ENCODE assay signal across 20 cellular contexts in the genomic region with DNA sequence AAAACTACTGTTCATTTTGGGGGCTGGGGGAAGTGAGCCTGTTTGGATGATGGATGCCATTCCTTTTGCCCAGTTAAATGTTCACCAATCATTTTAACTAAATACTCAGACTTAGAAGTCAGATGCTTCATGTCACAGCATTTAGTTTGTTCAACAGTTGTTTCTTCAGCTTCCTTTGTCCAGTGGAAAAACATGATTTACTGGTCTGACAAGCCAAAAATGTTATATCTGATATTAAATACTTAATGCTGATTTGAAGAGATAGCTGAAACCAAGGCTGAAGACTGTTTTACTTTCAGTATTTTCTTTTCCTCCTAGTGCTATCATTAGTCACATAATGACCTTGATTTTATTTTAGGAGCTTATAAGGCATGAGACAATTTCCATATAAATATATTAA.
"Had no signal": no experiment of that assay in that cellular context is flagged by ENCODE, and none has a peak within 500 bp of the region (broad histone marks: within the 10 kb centered on the region; RNA-seq: fewer than 3 reads in every experiment).

No MANE protein-coding gene starts in this region.

- H3K27ac ChIP-seq: brain microvascular endothelial cell, gastrocnemius medialis, pancreas, sigmoid colon, tibial nerve had no signal

- H3K27me3 ChIP-seq: brain microvascular endothelial cell, gastrocnemius medialis, pancreas, sigmoid colon, tibial nerve had no signal

- H3K4me3 ChIP-seq: gastrocnemius medialis, pancreas, sigmoid colon, spleen, tibial nerve had no signal

- H3K4me1 ChIP-seq: spleen had no signal

- H3K9me3 ChIP-seq: gastrocnemius medialis, pancreas, sigmoid colon, spleen, tibial nerve had no signal

- H3K36me3 ChIP-seq: pancreas had no signal

- DNase-seq: activated CD4-positive, alpha-beta T cell treated with anti-CD3 and anti-CD28 coated beads, Interleukin-2, amount 10 ng/mL, durations not matched to agents 7 days and 5 days; activated CD8-positive, alpha-beta T cell treated with anti-CD3 and anti-CD28 coated beads, Interleukin-2, amount 10 ng/mL, durations not matched to agents 7 days and 5 days; activated naive CD4-positive, alpha-beta T cell treated with Interleukin-2 at 50 U/mL for 16 hours; activated naive CD8-positive, alpha-beta T cell treated with anti-CD3 and anti-CD28 coated beads, Interleukin-2, amount 10 ng/mL, durations not matched to agents 7 days and 5 days; activated T-cell treated with anti-CD3 and anti-CD28 coated beads, Interleukin-2, amount 50 U/mL, for 24 hours; anterior cingulate cortex; brain microvascular endothelial cell; cerebellar nuclear complex; cortex of kidney; erythroblast; gastrocnemius medialis; naive thymus-derived CD8-positive, alpha-beta T cell; pancreas; sigmoid colon; spleen; stimulated activated CD4-positive, alpha-beta T cell treated with anti-CD3 and anti-CD28 coated beads, Interleukin-4, amount 100 ng/mL, for 4 hours; T1000 had no signal

- ATAC-seq: activated CD4-positive, CD25-positive, alpha-beta regulatory T cell treated with anti-CD3 and anti-CD28 coated beads, Interleukin-2, amount 50 U/mL, for 24 hours; activated CD8-positive, alpha-beta T cell treated with anti-CD3 and anti-CD28 coated beads, Interleukin-2, amount 10 ng/mL, durations not matched to agents 7 days and 5 days; gastrocnemius medialis; naive thymus-derived CD8-positive, alpha-beta T cell; stimulated activated memory B cell treated with anti-CD40 and anti-IgM and Interleukin-4, amounts not matched to agents 10 μg/mL and 1 μg/mL and 100 μg/mL, for 72 hours had no signal
